1 cellular context compared by ENCODE assay signal in the genomic region with DNA sequence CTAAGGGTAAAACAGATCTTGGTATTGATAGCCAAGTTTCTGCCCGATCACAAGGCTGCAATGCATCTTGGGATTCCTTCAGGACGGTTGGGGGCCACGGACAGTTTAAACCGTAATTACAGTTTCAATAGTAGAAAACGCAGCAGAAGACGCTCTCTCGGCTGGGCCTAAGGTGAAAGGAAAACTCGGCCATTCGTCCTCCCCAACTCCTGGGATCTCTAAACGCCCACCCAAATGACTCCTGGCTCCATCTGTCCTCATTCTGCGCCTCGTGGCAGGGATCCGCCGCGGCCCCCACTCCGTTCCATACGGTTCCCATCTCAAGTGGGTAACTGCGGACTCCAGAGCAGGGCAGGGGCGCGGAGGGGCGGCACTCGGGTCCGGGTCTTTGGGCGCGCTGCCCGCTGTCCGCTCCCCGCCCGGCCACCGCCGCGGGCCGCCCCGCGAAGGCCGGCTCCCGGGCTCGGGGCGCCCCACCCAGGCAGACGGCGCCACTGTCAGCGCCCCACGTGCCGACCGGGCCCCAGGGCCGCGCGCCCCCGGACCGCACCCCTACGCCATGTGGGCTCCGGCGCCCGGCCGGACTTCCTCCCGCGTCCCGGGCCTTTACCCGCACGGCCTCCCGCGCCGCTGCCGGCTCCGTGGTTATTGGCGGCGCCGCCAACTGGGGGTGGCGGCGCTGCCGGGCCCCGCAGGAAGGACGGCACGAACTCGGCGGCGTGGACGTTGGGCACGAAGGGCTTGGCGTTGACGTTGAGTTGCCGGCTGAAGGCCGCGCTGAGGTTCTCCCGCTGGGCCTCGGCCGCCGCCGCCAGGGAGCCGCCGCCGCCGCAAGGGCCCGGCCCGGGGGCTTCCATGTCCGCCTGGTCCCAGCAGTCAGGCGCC.
A peak's percentile ranks its signal among the peaks of the same experiment; 100 is the strongest.
TF ChIP-seq lines count a peak whose summit lies in the region.

No MANE protein-coding gene starts in this region.

TF ChIP-seq in K562, 482 proteins besides CTCF, POLR2A, EP300 and RAD21 (continued from another document):
- TF ChIP-seq, protein P1, sequence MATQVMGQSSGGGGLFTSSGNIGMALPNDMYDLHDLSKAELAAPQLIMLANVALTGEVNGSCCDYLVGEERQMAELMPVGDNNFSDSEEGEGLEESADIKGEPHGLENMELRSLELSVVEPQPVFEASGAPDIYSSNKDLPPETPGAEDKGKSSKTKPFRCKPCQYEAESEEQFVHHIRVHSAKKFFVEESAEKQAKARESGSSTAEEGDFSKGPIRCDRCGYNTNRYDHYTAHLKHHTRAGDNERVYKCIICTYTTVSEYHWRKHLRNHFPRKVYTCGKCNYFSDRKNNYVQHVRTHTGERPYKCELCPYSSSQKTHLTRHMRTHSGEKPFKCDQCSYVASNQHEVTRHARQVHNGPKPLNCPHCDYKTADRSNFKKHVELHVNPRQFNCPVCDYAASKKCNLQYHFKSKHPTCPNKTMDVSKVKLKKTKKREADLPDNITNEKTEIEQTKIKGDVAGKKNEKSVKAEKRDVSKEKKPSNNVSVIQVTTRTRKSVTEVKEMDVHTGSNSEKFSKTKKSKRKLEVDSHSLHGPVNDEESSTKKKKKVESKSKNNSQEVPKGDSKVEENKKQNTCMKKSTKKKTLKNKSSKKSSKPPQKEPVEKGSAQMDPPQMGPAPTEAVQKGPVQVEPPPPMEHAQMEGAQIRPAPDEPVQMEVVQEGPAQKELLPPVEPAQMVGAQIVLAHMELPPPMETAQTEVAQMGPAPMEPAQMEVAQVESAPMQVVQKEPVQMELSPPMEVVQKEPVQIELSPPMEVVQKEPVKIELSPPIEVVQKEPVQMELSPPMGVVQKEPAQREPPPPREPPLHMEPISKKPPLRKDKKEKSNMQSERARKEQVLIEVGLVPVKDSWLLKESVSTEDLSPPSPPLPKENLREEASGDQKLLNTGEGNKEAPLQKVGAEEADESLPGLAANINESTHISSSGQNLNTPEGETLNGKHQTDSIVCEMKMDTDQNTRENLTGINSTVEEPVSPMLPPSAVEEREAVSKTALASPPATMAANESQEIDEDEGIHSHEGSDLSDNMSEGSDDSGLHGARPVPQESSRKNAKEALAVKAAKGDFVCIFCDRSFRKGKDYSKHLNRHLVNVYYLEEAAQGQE (CRISPR knock-in tag; IDR thresholded peaks at IDR 0.05; ENCODE audit: low read depth) = 0 out of 2 replicates have a peak, but pooled peaks have one; percentile 5
- TF ChIP-seq ETV5 (CRISPR knock-in tag; IDR thresholded peaks at IDR 0.05; ENCODE audit: low read depth) (0 out of 2 replicates have a peak, but pooled peaks have one; percentile 45), ZNF124 (CRISPR knock-in tag; IDR thresholded peaks at IDR 0.05) (0 out of 2 replicates have a peak, but pooled peaks have one; percentile 55), TEAD4 (IDR thresholded peaks at IDR 0.05; ENCODE audit: low read length) (no peak), TEAD4 (CRISPR knock-in tag; IDR thresholded peaks at IDR 0.05; ENCODE audit: borderline replicate concordance) (peak; percentile 39; the same call in 1 of the 2 replicates), SUPT5H (IDR thresholded peaks at IDR 0.05) (peak; percentile 52), ZNF785 (CRISPR knock-in tag; IDR thresholded peaks at IDR 0.05) (no peak), PHF8 (IDR thresholded peaks at IDR 0.05; ENCODE audit: borderline replicate concordance, low read length) (peak; percentile 40; the same call in 1 of the 2 replicates), FOXJ2 (tag; IDR thresholded peaks at IDR 0.05) (0 out of 2 replicates have a peak, but pooled peaks have one; percentile 28), SAP30 (IDR thresholded peaks at IDR 0.05; ENCODE audit: borderline replicate concordance, insufficient read depth, low read depth, low read length, poor library complexity, severe bottlenecking) (peak; percentile 89), ZNF408 (CRISPR knock-in tag; IDR thresholded peaks at IDR 0.05; ENCODE audit: low read depth) (no peak), HNRNPK (IDR thresholded peaks at IDR 0.05; ENCODE audit: low read depth, low read length, poor library complexity, severe bottlenecking) (peak; percentile 16), ZBTB7A (IDR thresholded peaks at IDR 0.05; ENCODE audit: borderline replicate concordance, control insufficient read depth, low read depth, low read length) (peak; percentile 64; the same call in 1 of the 2 replicates), SNIP1 (IDR thresholded peaks at IDR 0.05; ENCODE audit: low read depth) (no peak), DDX20 (tag; IDR thresholded peaks at IDR 0.05; ENCODE audit: low read depth) (no peak)
- TF ChIP-seq, protein P2, sequence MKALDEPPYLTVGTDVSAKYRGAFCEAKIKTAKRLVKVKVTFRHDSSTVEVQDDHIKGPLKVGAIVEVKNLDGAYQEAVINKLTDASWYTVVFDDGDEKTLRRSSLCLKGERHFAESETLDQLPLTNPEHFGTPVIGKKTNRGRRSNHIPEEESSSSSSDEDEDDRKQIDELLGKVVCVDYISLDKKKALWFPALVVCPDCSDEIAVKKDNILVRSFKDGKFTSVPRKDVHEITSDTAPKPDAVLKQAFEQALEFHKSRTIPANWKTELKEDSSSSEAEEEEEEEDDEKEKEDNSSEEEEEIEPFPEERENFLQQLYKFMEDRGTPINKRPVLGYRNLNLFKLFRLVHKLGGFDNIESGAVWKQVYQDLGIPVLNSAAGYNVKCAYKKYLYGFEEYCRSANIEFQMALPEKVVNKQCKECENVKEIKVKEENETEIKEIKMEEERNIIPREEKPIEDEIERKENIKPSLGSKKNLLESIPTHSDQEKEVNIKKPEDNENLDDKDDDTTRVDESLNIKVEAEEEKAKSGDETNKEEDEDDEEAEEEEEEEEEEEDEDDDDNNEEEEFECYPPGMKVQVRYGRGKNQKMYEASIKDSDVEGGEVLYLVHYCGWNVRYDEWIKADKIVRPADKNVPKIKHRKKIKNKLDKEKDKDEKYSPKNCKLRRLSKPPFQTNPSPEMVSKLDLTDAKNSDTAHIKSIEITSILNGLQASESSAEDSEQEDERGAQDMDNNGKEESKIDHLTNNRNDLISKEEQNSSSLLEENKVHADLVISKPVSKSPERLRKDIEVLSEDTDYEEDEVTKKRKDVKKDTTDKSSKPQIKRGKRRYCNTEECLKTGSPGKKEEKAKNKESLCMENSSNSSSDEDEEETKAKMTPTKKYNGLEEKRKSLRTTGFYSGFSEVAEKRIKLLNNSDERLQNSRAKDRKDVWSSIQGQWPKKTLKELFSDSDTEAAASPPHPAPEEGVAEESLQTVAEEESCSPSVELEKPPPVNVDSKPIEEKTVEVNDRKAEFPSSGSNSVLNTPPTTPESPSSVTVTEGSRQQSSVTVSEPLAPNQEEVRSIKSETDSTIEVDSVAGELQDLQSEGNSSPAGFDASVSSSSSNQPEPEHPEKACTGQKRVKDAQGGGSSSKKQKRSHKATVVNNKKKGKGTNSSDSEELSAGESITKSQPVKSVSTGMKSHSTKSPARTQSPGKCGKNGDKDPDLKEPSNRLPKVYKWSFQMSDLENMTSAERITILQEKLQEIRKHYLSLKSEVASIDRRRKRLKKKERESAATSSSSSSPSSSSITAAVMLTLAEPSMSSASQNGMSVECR (CRISPR knock-in tag; IDR thresholded peaks at IDR 0.05) = peak; percentile 23; the same call in 1 of the 2 replicates
- TF ChIP-seq, protein P3, sequence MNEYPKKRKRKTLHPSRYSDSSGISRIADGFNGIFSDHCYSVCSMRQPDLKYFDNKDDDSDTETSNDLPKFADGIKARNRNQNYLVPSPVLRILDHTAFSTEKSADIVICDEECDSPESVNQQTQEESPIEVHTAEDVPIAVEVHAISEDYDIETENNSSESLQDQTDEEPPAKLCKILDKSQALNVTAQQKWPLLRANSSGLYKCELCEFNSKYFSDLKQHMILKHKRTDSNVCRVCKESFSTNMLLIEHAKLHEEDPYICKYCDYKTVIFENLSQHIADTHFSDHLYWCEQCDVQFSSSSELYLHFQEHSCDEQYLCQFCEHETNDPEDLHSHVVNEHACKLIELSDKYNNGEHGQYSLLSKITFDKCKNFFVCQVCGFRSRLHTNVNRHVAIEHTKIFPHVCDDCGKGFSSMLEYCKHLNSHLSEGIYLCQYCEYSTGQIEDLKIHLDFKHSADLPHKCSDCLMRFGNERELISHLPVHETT (CRISPR knock-in tag; conservative IDR thresholded peaks at IDR 0.05 in 1 of 2, IDR thresholded peaks at IDR 0.05 in 1 of 2) = 0 out of 4 replicates have a peak, but pooled peaks of 1 of the 2 experiments have one; percentile 14
- TF ChIP-seq, protein P4, sequence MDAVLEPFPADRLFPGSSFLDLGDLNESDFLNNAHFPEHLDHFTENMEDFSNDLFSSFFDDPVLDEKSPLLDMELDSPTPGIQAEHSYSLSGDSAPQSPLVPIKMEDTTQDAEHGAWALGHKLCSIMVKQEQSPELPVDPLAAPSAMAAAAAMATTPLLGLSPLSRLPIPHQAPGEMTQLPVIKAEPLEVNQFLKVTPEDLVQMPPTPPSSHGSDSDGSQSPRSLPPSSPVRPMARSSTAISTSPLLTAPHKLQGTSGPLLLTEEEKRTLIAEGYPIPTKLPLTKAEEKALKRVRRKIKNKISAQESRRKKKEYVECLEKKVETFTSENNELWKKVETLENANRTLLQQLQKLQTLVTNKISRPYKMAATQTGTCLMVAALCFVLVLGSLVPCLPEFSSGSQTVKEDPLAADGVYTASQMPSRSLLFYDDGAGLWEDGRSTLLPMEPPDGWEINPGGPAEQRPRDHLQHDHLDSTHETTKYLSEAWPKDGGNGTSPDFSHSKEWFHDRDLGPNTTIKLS (IDR thresholded peaks at IDR 0.05; ENCODE audit: borderline replicate concordance, low read depth) = 0 out of 2 replicates have a peak, but pooled peaks have one; percentile 17
- TF ChIP-seq, protein P5, sequence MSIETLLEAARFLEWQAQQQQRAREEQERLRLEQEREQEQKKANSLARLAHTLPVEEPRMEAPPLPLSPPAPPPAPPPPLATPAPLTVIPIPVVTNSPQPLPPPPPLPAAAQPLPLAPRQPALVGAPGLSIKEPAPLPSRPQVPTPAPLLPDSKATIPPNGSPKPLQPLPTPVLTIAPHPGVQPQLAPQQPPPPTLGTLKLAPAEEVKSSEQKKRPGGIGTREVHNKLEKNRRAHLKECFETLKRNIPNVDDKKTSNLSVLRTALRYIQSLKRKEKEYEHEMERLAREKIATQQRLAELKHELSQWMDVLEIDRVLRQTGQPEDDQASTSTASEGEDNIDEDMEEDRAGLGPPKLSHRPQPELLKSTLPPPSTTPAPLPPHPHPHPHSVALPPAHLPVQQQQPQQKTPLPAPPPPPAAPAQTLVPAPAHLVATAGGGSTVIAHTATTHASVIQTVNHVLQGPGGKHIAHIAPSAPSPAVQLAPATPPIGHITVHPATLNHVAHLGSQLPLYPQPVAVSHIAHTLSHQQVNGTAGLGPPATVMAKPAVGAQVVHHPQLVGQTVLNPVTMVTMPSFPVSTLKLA (conservative IDR thresholded peaks at IDR 0.05) = peak; percentile 32 to 71; a peak in 1 of 4 replicates
- TF ChIP-seq, protein P6, sequence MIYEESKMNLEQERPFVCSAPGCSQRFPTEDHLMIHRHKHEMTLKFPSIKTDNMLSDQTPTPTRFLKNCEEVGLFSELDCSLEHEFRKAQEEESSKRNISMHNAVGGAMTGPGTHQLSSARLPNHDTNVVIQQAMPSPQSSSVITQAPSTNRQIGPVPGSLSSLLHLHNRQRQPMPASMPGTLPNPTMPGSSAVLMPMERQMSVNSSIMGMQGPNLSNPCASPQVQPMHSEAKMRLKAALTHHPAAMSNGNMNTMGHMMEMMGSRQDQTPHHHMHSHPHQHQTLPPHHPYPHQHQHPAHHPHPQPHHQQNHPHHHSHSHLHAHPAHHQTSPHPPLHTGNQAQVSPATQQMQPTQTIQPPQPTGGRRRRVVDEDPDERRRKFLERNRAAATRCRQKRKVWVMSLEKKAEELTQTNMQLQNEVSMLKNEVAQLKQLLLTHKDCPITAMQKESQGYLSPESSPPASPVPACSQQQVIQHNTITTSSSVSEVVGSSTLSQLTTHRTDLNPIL (CRISPR knock-in tag; IDR thresholded peaks at IDR 0.05) = no peak
- TF ChIP-seq, protein P7, sequence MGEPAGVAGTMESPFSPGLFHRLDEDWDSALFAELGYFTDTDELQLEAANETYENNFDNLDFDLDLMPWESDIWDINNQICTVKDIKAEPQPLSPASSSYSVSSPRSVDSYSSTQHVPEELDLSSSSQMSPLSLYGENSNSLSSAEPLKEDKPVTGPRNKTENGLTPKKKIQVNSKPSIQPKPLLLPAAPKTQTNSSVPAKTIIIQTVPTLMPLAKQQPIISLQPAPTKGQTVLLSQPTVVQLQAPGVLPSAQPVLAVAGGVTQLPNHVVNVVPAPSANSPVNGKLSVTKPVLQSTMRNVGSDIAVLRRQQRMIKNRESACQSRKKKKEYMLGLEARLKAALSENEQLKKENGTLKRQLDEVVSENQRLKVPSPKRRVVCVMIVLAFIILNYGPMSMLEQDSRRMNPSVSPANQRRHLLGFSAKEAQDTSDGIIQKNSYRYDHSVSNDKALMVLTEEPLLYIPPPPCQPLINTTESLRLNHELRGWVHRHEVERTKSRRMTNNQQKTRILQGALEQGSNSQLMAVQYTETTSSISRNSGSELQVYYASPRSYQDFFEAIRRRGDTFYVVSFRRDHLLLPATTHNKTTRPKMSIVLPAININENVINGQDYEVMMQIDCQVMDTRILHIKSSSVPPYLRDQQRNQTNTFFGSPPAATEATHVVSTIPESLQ (CRISPR knock-in tag; IDR thresholded peaks at IDR 0.05) = 0 out of 2 replicates have a peak, but pooled peaks have one; percentile 48
